ENCODE assay signal across 18 cellular contexts in genomic region chr11:115933564-115933963, GRCh38.
"Had no signal": no experiment of that assay in that cellular context is flagged by ENCODE, and none has a peak within 500 bp of the region (broad histone marks: within the 10 kb centered on the region; RNA-seq: fewer than 3 reads in every experiment).

No MANE protein-coding gene starts in this region.

- ATAC-seq: gastrocnemius medialis; naive thymus-derived CD4-positive, alpha-beta T cell; stimulated activated naive B cell treated with anti-CD40 and anti-IgM and Interleukin-4, amounts not matched to agents 10 μg/mL and 1 μg/mL and 100 μg/mL, for 72 hours; stimulated activated naive CD8-positive, alpha-beta T cell treated with anti-CD3 and anti-CD28 coated beads, Interleukin-15, amount 100 ng/mL, for 72 hours had no signal

- FAIRE-seq: endometrium had no signal

- H3K27ac ChIP-seq: epithelial cell of prostate, esophagus muscularis mucosa, gastrocnemius medialis, neutrophil, right atrium auricular region, sigmoid colon, skin epidermis, testis, transverse colon had no signal

- H3K4me3 ChIP-seq: esophagus muscularis mucosa, gastrocnemius medialis, right atrium auricular region, sigmoid colon, skin epidermis, testis, transverse colon had no signal

- H3K9me3 ChIP-seq: esophagus muscularis mucosa, gastrocnemius medialis, neutrophil, right atrium auricular region, sigmoid colon, testis, transverse colon had no signal

- DNase-seq: cortex of kidney; effector memory CD4-positive, alpha-beta T cell; gastrocnemius medialis; naive thymus-derived CD4-positive, alpha-beta T cell; posterior cingulate gyrus; sigmoid colon; stimulated activated CD4-positive, alpha-beta T cell treated with anti-CD3 and anti-CD28 coated beads, Interleukin-2, amount 100 ng/mL, for 24 hours; stimulated activated CD4-positive, alpha-beta T cell treated with anti-CD3 and anti-CD28 coated beads, Interleukin-4, amount 100 ng/mL, for 4 hours; stimulated activated naive B cell treated with anti-CD40 and anti-IgM and Interleukin-4, amounts not matched to agents 10 μg/mL and 1 μg/mL and 100 μg/mL, for 72 hours; stimulated activated naive CD8-positive, alpha-beta T cell treated with anti-CD3 and anti-CD28 coated beads, Interleukin-15, amount 100 ng/mL, for 72 hours; testis; transverse colon had no signal

- H3K27me3 ChIP-seq: esophagus muscularis mucosa, gastrocnemius medialis, neutrophil, right atrium auricular region, sigmoid colon, testis had no signal

- H3K36me3 ChIP-seq: esophagus muscularis mucosa, gastrocnemius medialis, neutrophil, right atrium auricular region, sigmoid colon, transverse colon had no signal

- H3K4me1 ChIP-seq: testis had no signal
